In genomic region chr7:4616116-4616515, GRCh38 we compare ENCODE assay signal across 16 cellular contexts.
DNase-seq lines count a peak whose midpoint lies in the region; ATAC-seq and TF ChIP-seq lines count a peak whose summit lies in the region.
"Had no signal": no experiment of that assay in that cellular context is flagged by ENCODE, and none has a peak within 500 bp of the region (broad histone marks: within the 10 kb centered on the region; RNA-seq: fewer than 3 reads in every experiment).

No MANE protein-coding gene starts in this region.

- H3K27me3 Mint-ChIP-seq in endodermal cell (ENCODE audit: insufficient read depth), result peaks cover 4% of the 10 kb centered on the region
- H3K27me3 Mint-ChIP-seq: CD4-positive, alpha-beta T cell had no signal

- H3K36me3 ChIP-seq in HAP-1 (replicated peaks), result no peaks in the 10 kb centered on the region
- no peaks in the 10 kb centered on the region for H3K36me3 ChIP-seq in SK-N-MC (ENCODE audit: insufficient read depth, low read length)
- no peaks in the 10 kb centered on the region for H3K36me3 ChIP-seq in endodermal cell (ENCODE audit: control insufficient read depth, insufficient read depth, low read length)
- H3K36me3 ChIP-seq in spleen, result no peaks in the 10 kb centered on the region
- H3K36me3 ChIP-seq: BLaER1 treated with 17β-estradiol and CSF1 and Interleukin-3, amounts not matched to agents 10 nM and 100 nM had no signal

- H3K4me3 ChIP-seq in HAP-1 (no peak overlapping the region), SK-N-MC (no peak overlapping the region), endodermal cell (ENCODE audit: low read length) (no peak overlapping the region), spleen (no peak overlapping the region)
- H3K4me3 ChIP-seq: BLaER1 treated with 17β-estradiol and CSF1 and Interleukin-3, amounts not matched to agents 10 nM and 100 nM had no signal

- ATAC-seq in GM21526 (IDR thresholded peaks at IDR 0.05; ENCODE audit: low FRiP score, unreplicated experiment), result no peak
- ATAC-seq: CD8-positive, alpha-beta T cell had no signal

- H3K9me3 ChIP-seq in HAP-1, result peaks cover 3% of the 10 kb centered on the region; the same call in 1 of the 2 replicates
- no peaks in the 10 kb centered on the region for H3K9me3 ChIP-seq in SK-N-MC (ENCODE audit: low read depth, low read length)
- H3K9me3 ChIP-seq in endodermal cell (ENCODE audit: control insufficient read depth, low read length), result peaks cover 14% of the 10 kb centered on the region
- H3K9me3 ChIP-seq in spleen, result no peaks in the 10 kb centered on the region

- no peak for TF ChIP-seq POLR2A in spleen (IDR thresholded peaks at IDR 0.05)

- intact Hi-C loops in spleen (cut with DNase I; ENCODE audit: low total_unique reads), result loop anchor here (10.0 kb wide), 1 partner anchor 139 kb away; no protein-coding TSS in a partner anchor

- H3K9ac ChIP-seq in SK-N-MC (ENCODE audit: insufficient read length) (no peak overlapping the region), endodermal cell (ENCODE audit: extremely low read depth, low read length, poor library complexity, severe bottlenecking) (no peak overlapping the region)
- H3K9ac ChIP-seq: BLaER1 treated with 17β-estradiol and CSF1 and Interleukin-3, amounts not matched to agents 10 nM and 100 nM had no signal

- no peaks in the 10 kb centered on the region for H3K36me3 Mint-ChIP-seq in endodermal cell (ENCODE audit: low read depth)
- H3K36me3 Mint-ChIP-seq: CD8-positive, alpha-beta T cell had no signal

- no peak overlapping the region for H3K4me3 Mint-ChIP-seq in endodermal cell
- H3K4me3 Mint-ChIP-seq: B cell; CD4-positive, alpha-beta T cell; CD8-positive, alpha-beta T cell had no signal

- peaks cover 21% of the 10 kb centered on the region for H3K9me3 Mint-ChIP-seq in endodermal cell
- H3K9me3 Mint-ChIP-seq: CD4-positive, alpha-beta T cell; CD8-positive, alpha-beta T cell had no signal

- no peak overlapping the region for H3K27ac Mint-ChIP-seq in endodermal cell
- H3K27ac Mint-ChIP-seq: B cell; CD4-positive, alpha-beta T cell; CD8-positive, alpha-beta T cell had no signal

- peaks cover 9% of the 10 kb centered on the region for H3K4me1 Mint-ChIP-seq in endodermal cell

- in situ Hi-C loops in HAP-1 (cut with MboI; ENCODE audit: low sequenced_read_pairs), result loop anchor here (25.0 kb wide), 1 partner anchor 146 kb away; no protein-coding TSS in a partner anchor

- DNase-seq in HAP-1 (ENCODE audit: low spot score in 2 of 2), result peak; percentile 41 to 79
- DNase-seq in SK-N-MC (ENCODE audit: low read depth, low spot score), result no peak
- DNase-seq in foreskin melanocyte, result peak; percentile 85
- DNase-seq in endodermal cell, result no peak
- no peak for DNase-seq in spleen
- DNase-seq: 8988T; AML-193; CD4-positive, alpha-beta T cell; CD8-positive, alpha-beta T cell; COR-L47; DMS79 treated with DMSO at 0.1 percent for 48 hours; GF-D8 had no signal

- H3K4me1 ChIP-seq in HAP-1, result peaks cover 9% of the 10 kb centered on the region
- H3K4me1 ChIP-seq in endodermal cell (ENCODE audit: control insufficient read depth, insufficient read depth, low read length), result no peaks in the 10 kb centered on the region
- H3K4me1 ChIP-seq in spleen, result peaks cover 0 to 37% (median 33%) of the 10 kb centered on the region in 6 donors

- TF ChIP-seq CTCF in endodermal cell (conservative IDR thresholded peaks at IDR 0.05) (no peak), spleen (IDR thresholded peaks at IDR 0.05 in 8 of 11, conservative IDR thresholded peaks at IDR 0.05 in 3 of 11) (no peak)

- H3K27me3 ChIP-seq in HAP-1 (ENCODE audit: low read depth), result no peaks in the 10 kb centered on the region
- no peaks in the 10 kb centered on the region for H3K27me3 ChIP-seq in endodermal cell (ENCODE audit: control insufficient read depth, insufficient read depth, low read length, poor library complexity, severe bottlenecking)
- H3K27me3 ChIP-seq in spleen (replicated peaks in 1 of 7), result peaks cover 0 to 3% (median 0%) of the 10 kb centered on the region in 7 donors

- H3K27ac ChIP-seq in SK-N-MC (peak overlapping the region; percentile 31; the same call in 1 of the 2 replicates), endodermal cell (ENCODE audit: low read depth, low read length) (no peak overlapping the region), spleen (no peak overlapping the region)
- H3K27ac ChIP-seq: BLaER1 treated with 17β-estradiol and CSF1 and Interleukin-3, amounts not matched to agents 10 nM and 100 nM; C4-2B had no signal

- WGBS in endodermal cell (ENCODE audit: insufficient coverage in 1 of 2, insufficient read length in 1 of 2), 2 experiments, result 94 to 100% methylated on average over 3 to 5 of the region's 5 CpGs
- 92 to 97% (median 96%) methylated on average over 5 of the region's 5 CpGs for WGBS in spleen, 5 donors

Comparison
In these comparisons a context has a peak if more than half of its experiments do, and no peak if none do; other contexts are left out.
1. DNase-seq: peak in HAP-1 (2 of 2) and foreskin melanocyte (single experiment); none in SK-N-MC (single experiment), endodermal cell (single experiment) and spleen (single experiment).